In genomic region chr6:126050795-126051194, GRCh38 we compare ENCODE assay signal across 9 cellular contexts.
"Had no signal": no experiment of that assay in that cellular context is flagged by ENCODE, and none has a peak within 500 bp of the region (broad histone marks: within the 10 kb centered on the region; RNA-seq: fewer than 3 reads in every experiment).

No MANE protein-coding gene starts in this region.

- ATAC-seq: HCT116, HepG2 had no signal

- DNase-seq: GM23248, GOT3, H7, HFFc6 had no signal

- H3K27ac Mint-ChIP-seq: HFFc6 had no signal

- H3K27ac ChIP-seq: GM23248, HL-60 had no signal

- H3K4me3 ChIP-seq: GM23248, HAP-1 had no signal

- H3K9me3 Mint-ChIP-seq: HFFc6, IgD-negative memory B cell had no signal

- H3K27me3 Mint-ChIP-seq: IgD-negative memory B cell had no signal

- H3K4me3 Mint-ChIP-seq: HFFc6, IgD-negative memory B cell had no signal

- H2AFZ ChIP-seq: GM23248 had no signal

- H3K9ac ChIP-seq: GM23248 had no signal

- H3K4me1 ChIP-seq: HAP-1 had no signal

- H3K9me3 ChIP-seq: HAP-1 had no signal
